In genomic region chr14:72711936-72712335, GRCh38 we compare ENCODE assay signal across 15 cellular contexts.
"Had no signal": no experiment of that assay in that cellular context is flagged by ENCODE, and none has a peak within 500 bp of the region (broad histone marks: within the 10 kb centered on the region; RNA-seq: fewer than 3 reads in every experiment).

No MANE protein-coding gene starts in this region.

- DNase-seq: activated CD4-positive, alpha-beta T cell treated with anti-CD3 and anti-CD28 coated beads, Interleukin-2, amount 50 U/mL, for 4 hours; activated naive CD4-positive, alpha-beta T cell; activated naive CD8-positive, alpha-beta T cell treated with anti-CD3 and anti-CD28 coated beads, Interleukin-2, amount 10 ng/mL, durations not matched to agents 7 days and 5 days; activated T-cell treated with anti-CD3 and anti-CD28 coated beads, Interleukin-2, amount 50 U/mL, for 72 hours; body of pancreas; foreskin keratinocyte; left lung; mucosa of descending colon; naive B cell; occipital lobe; posterior cingulate gyrus; retina; stimulated activated naive CD8-positive, alpha-beta T cell treated with anti-CD3 and anti-CD28 coated beads, Interleukin-15, amount 100 ng/mL, for 72 hours had no signal

- H3K27me3 ChIP-seq: body of pancreas, foreskin keratinocyte, left lung had no signal

- H3K4me3 ChIP-seq: body of pancreas, coronary artery, left lung, mucosa of descending colon had no signal

- H3K27me3 Mint-ChIP-seq: memory B cell; naive B cell; stimulated activated naive CD8-positive, alpha-beta T cell treated with anti-CD3 and anti-CD28 coated beads, Interleukin-15, amount 100 ng/mL, for 72 hours had no signal

- H3K36me3 ChIP-seq: left lung had no signal

- H3K27ac Mint-ChIP-seq: activated naive CD8-positive, alpha-beta T cell treated with anti-CD3 and anti-CD28 coated beads, Interleukin-2, amount 10 ng/mL, durations not matched to agents 7 days and 5 days; activated T-cell treated with anti-CD3 and anti-CD28 coated beads, Interleukin-2, amount 50 U/mL, for 72 hours; memory B cell; stimulated activated naive CD8-positive, alpha-beta T cell treated with anti-CD3 and anti-CD28 coated beads, Interleukin-15, amount 100 ng/mL, for 72 hours had no signal

- H3K4me1 ChIP-seq: body of pancreas, foreskin keratinocyte, left lung had no signal

- H3K9me3 Mint-ChIP-seq: activated naive CD8-positive, alpha-beta T cell treated with anti-CD3 and anti-CD28 coated beads, Interleukin-2, amount 10 ng/mL, durations not matched to agents 7 days and 5 days; activated T-cell treated with anti-CD3 and anti-CD28 coated beads, Interleukin-2, amount 50 U/mL, for 72 hours; memory B cell; naive B cell; stimulated activated naive CD8-positive, alpha-beta T cell treated with anti-CD3 and anti-CD28 coated beads, Interleukin-15, amount 100 ng/mL, for 72 hours had no signal

- H3K9me3 ChIP-seq: body of pancreas, left lung, mucosa of descending colon had no signal

- H3K27ac ChIP-seq: body of pancreas, coronary artery, foreskin keratinocyte, left lung had no signal

- ATAC-seq: activated T-cell treated with anti-CD3 and anti-CD28 coated beads, Interleukin-2, amount 50 U/mL, for 72 hours; body of pancreas; foreskin keratinocyte; left lung; mucosa of descending colon; stimulated activated naive CD8-positive, alpha-beta T cell treated with anti-CD3 and anti-CD28 coated beads, Interleukin-15, amount 100 ng/mL, for 72 hours had no signal

- H3K4me3 Mint-ChIP-seq: activated naive CD8-positive, alpha-beta T cell treated with anti-CD3 and anti-CD28 coated beads, Interleukin-2, amount 10 ng/mL, durations not matched to agents 7 days and 5 days; activated T-cell treated with anti-CD3 and anti-CD28 coated beads, Interleukin-2, amount 50 U/mL, for 72 hours; memory B cell; stimulated activated naive CD8-positive, alpha-beta T cell treated with anti-CD3 and anti-CD28 coated beads, Interleukin-15, amount 100 ng/mL, for 72 hours had no signal
